ENCODE assay signal across 31 cellular contexts in the genomic region with DNA sequence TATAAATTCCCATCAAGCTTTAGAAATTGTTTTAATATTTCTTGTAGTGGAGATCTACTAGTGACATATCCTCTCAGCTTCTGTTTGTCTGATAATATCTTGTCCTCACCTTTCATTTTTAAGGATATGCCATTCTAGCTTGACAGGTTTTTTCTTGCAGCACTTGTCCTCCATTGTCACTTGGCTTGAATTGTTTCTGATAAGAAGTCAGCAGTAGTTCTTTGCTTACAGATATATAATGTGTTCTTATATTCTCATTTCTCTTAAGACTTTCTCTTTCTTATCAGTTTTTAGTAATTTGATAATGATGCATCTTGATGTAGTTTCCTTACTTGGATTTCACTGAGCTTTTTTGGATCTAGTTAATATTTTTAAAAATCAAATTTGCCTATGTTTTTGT.
A peak's percentile ranks its signal among the peaks of the same experiment; 100 is the strongest.
DNase-seq lines count a peak whose midpoint lies in the region; ATAC-seq, FAIRE-seq and TF ChIP-seq lines count a peak whose summit lies in the region.
"Had no signal": no experiment of that assay in that cellular context is flagged by ENCODE, and none has a peak within 500 bp of the region (broad histone marks: within the 10 kb centered on the region; RNA-seq: fewer than 3 reads in every experiment).

No MANE protein-coding gene starts in this region.

- ATAC-seq in GM21447 (IDR thresholded peaks at IDR 0.05; ENCODE audit: unreplicated experiment): no peak
- ATAC-seq: effector memory CD8-positive, alpha-beta T cell; esophagus mucosa; left lung; right cardiac atrium had no signal

- no peaks in the 10 kb centered on the region for H3K36me3 ChIP-seq in CD4-positive, alpha-beta memory T cell (ENCODE audit: insufficient read depth, low read length)

- H3K27ac Mint-ChIP-seq in endothelial cell (ENCODE audit: unreplicated experiment): no peak overlapping the region
- H3K27ac Mint-ChIP-seq in CD4-positive, alpha-beta memory T cell: no peak overlapping the region
- H3K27ac Mint-ChIP-seq: activated naive CD8-positive, alpha-beta T cell treated with anti-CD3 and anti-CD28 coated beads, Interleukin-2, amount 10 ng/mL, durations not matched to agents 7 days and 5 days; activated T-cell treated with anti-CD3 and anti-CD28 coated beads, Interleukin-2, amount 50 U/mL, for 24 hours; effector memory CD8-positive, alpha-beta T cell; neural progenitor cell; stimulated activated naive CD8-positive, alpha-beta T cell treated with anti-CD3 and anti-CD28 coated beads, Interleukin-15, Interleukin-2, amounts not matched to agents 100 ng/mL and 50 ng/mL, for 24 hours had no signal

- peaks cover 0 to 5% of the 10 kb centered on the region in 2 donors for H3K9me3 ChIP-seq in CD4-positive, alpha-beta memory T cell (ENCODE audit: control insufficient read depth in 1 of 2, low read length in 2 of 2)
- H3K9me3 ChIP-seq: testis had no signal

- H3K4me1 Mint-ChIP-seq in endothelial cell (ENCODE audit: unreplicated experiment): no peaks in the 10 kb centered on the region
- peaks cover 2 to 8% (median 5%) of the 10 kb centered on the region in 4 donors for H3K4me1 Mint-ChIP-seq in CD4-positive, alpha-beta memory T cell
- H3K4me1 Mint-ChIP-seq: neural progenitor cell had no signal

- H3K36me3 Mint-ChIP-seq in endothelial cell (ENCODE audit: low read depth, unreplicated experiment): peaks cover 19% of the 10 kb centered on the region
- H3K36me3 Mint-ChIP-seq in CD4-positive, alpha-beta memory T cell: peaks cover 67 to 82% of the 10 kb centered on the region in 2 donors

- no peaks in the 10 kb centered on the region for H3K27me3 Mint-ChIP-seq in endothelial cell (ENCODE audit: unreplicated experiment)
- H3K27me3 Mint-ChIP-seq in CD4-positive, alpha-beta memory T cell: no peaks in the 10 kb centered on the region
- H3K27me3 Mint-ChIP-seq: activated naive CD8-positive, alpha-beta T cell treated with anti-CD3 and anti-CD28 coated beads, Interleukin-2, amount 10 ng/mL, durations not matched to agents 7 days and 5 days; activated T-cell treated with anti-CD3 and anti-CD28 coated beads, Interleukin-2, amount 50 U/mL, for 24 hours; effector memory CD8-positive, alpha-beta T cell; stimulated activated naive CD8-positive, alpha-beta T cell treated with anti-CD3 and anti-CD28 coated beads, Interleukin-15, Interleukin-2, amounts not matched to agents 100 ng/mL and 50 ng/mL, for 24 hours had no signal

- no peaks in the 10 kb centered on the region for H3K9me3 Mint-ChIP-seq in endothelial cell (ENCODE audit: unreplicated experiment)
- peaks cover 4 to 62% (median 44%) of the 10 kb centered on the region in 8 donors for H3K9me3 Mint-ChIP-seq in CD4-positive, alpha-beta memory T cell

- in situ Hi-C loops in GM13977 (cut with MboI; ENCODE audit: low pct_unique_long_range_greater_than_20kb, low sequenced_read_pairs, unreplicated experiment): no loop called here

- no peaks in the 10 kb centered on the region for H3K27me3 ChIP-seq in CD4-positive, alpha-beta memory T cell (ENCODE audit: insufficient read depth, low read length)
- H3K27me3 ChIP-seq: left lung, neural progenitor cell, SJSA1, spleen, testis had no signal

- FAIRE-seq in HTR-8/SVneo (lab: Jason Lieb, UNC): peak; percentile 77
- FAIRE-seq: H54 had no signal

- peak; percentile 2 for DNase-seq in DMS53 treated with DMSO at 0.1 percent for 48 hours (lab: John Stamatoyannopoulos, UW; ENCODE audit: unreplicated experiment)
- no peak for DNase-seq in HTR-8/SVneo (ENCODE audit: insufficient read length, low spot score)
- DNase-seq in RKO (ENCODE audit: low spot score): peak; percentile 16
- DNase-seq in endothelial cell (ENCODE audit: low spot score): no peak
- DNase-seq in GM13977 (ENCODE audit: low spot score): no peak
- no peak for DNase-seq in CD4-positive, alpha-beta memory T cell
- DNase-seq in DMS79 (lab: John Stamatoyannopoulos, UW): no peak
- DNase-seq: activated CD4-positive, CD25-positive, alpha-beta regulatory T cell; activated effector memory CD4-positive, alpha-beta T cell treated with anti-CD3 and anti-CD28 coated beads, Interleukin-2, amount 50 U/mL, for 16 hours; activated naive CD8-positive, alpha-beta T cell treated with anti-CD3 and anti-CD28 coated beads, Interleukin-2, amount 10 ng/mL, durations not matched to agents 7 days and 5 days; activated T-cell treated with anti-CD3 and anti-CD28 coated beads, Interleukin-2, amount 50 U/mL, for 24 hours; caudate nucleus; cortex of kidney; effector memory CD8-positive, alpha-beta T cell; islet precursor cell; left lung; NCI-H1930; NCI-H2227 treated with DMSO at 0.1 percent for 48 hours; NCI-H526 treated with DMSO at 0.1 percent for 48 hours; right cardiac atrium; spleen; stimulated activated CD4-positive, alpha-beta T cell treated with anti-CD3 and anti-CD28 coated beads, Interleukin-2, amount 100 ng/mL, for 24 hours; T1000; testis had no signal

- CTCF ChIA-PET in CD4-positive, alpha-beta memory T cell (lab: Charles Lee; ENCODE audit: partially characterized antibody): interaction anchor here (0.9 kb wide), 1 partner anchor 35 kb away, joined by 3 read pairs; no protein-coding TSS in a partner anchor

- no peak overlapping the region for H3K4me3 ChIP-seq in CD4-positive, alpha-beta memory T cell (ENCODE audit: low read length in 2 of 2)
- H3K4me3 ChIP-seq: left lung, neural progenitor cell, SJSA1, spleen, testis had no signal

- POLR2A ChIA-PET in CD4-positive, alpha-beta memory T cell (lab: Charles Lee; ENCODE audit: partially characterized antibody): no interaction called here

- TF ChIP-seq CTCF in endothelial cell (IDR thresholded peaks at IDR 0.05; ENCODE audit: unreplicated experiment) (no peak), GM13977 (IDR thresholded peaks at IDR 0.05; ENCODE audit: extremely low read depth, insufficient read depth, missing control alignments) (no peak)

- intact Hi-C loops in CD4-positive, alpha-beta memory T cell (cut with micrococcal nuclease): no loop called here

- H3K4me1 ChIP-seq in CD4-positive, alpha-beta memory T cell (ENCODE audit: insufficient read depth, low read length): no peaks in the 10 kb centered on the region
- H3K4me1 ChIP-seq: left lung, neural progenitor cell, SJSA1, spleen, testis had no signal

- no peak overlapping the region for H3K27ac ChIP-seq in CD4-positive, alpha-beta memory T cell (ENCODE audit: low read depth, low read length)
- H3K27ac ChIP-seq: C4-2B, left lung, neural progenitor cell, SJSA1, spleen, testis had no signal

- peak overlapping the region; percentile 1 for H3K4me3 Mint-ChIP-seq in endothelial cell (ENCODE audit: unreplicated experiment)
- H3K4me3 Mint-ChIP-seq in CD4-positive, alpha-beta memory T cell: no peak overlapping the region
- H3K4me3 Mint-ChIP-seq: activated naive CD8-positive, alpha-beta T cell treated with anti-CD3 and anti-CD28 coated beads, Interleukin-2, amount 10 ng/mL, durations not matched to agents 7 days and 5 days; activated T-cell treated with anti-CD3 and anti-CD28 coated beads, Interleukin-2, amount 50 U/mL, for 24 hours; effector memory CD8-positive, alpha-beta T cell; neural progenitor cell; stimulated activated naive CD8-positive, alpha-beta T cell treated with anti-CD3 and anti-CD28 coated beads, Interleukin-15, Interleukin-2, amounts not matched to agents 100 ng/mL and 50 ng/mL, for 24 hours had no signal

Comparison
In these comparisons a context has a peak if more than half of its experiments do, and no peak if none do; other contexts are left out.
1. DNase-seq: peak in DMS53 treated with DMSO at 0.1 percent for 48 hours (single experiment) and RKO (single experiment); none in HTR-8/SVneo (single experiment), endothelial cell (single experiment), GM13977 (single experiment), CD4-positive, alpha-beta memory T cell (0 of 5) and DMS79 (single experiment).